1 cellular context compared by ENCODE assay signal in the genomic region with DNA sequence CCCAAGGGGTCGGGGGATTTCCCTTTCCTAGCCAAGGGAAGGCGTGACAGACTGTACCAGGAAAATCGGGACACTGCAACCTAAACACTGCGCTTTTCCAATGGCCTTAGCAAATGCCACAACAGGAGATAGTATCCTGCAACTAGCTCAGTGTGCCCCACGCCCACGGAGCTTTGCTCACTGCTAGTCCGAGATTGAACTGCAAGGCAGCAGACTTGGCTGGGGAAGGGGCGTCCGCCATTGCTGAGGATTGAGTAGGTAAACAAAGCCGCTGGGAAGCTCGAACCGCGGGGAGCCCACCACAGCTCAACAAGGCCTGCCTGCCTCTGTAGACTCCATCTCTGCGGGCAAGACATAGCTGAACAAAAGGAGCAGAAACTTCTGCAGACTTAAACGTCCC.
TF ChIP-seq lines count a peak whose summit lies in the region.

No MANE protein-coding gene starts in this region.

TF ChIP-seq in GM23338, 12 proteins besides CTCF, POLR2A, EP300 and RAD21 (continued from another document):
- TF ChIP-seq, protein P1, sequence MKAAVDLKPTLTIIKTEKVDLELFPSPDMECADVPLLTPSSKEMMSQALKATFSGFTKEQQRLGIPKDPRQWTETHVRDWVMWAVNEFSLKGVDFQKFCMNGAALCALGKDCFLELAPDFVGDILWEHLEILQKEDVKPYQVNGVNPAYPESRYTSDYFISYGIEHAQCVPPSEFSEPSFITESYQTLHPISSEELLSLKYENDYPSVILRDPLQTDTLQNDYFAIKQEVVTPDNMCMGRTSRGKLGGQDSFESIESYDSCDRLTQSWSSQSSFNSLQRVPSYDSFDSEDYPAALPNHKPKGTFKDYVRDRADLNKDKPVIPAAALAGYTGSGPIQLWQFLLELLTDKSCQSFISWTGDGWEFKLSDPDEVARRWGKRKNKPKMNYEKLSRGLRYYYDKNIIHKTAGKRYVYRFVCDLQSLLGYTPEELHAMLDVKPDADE (IDR thresholded peaks at IDR 0.05) = no peak
TF ChIP-seq in GM23338: peak in this region for 0.
